12 cellular contexts compared by ENCODE assay signal in genomic region chr4:7759635-7760034, GRCh38.
A peak's percentile ranks its signal among the peaks of the same experiment; 100 is the strongest.
DNase-seq lines count a peak whose midpoint lies in the region; ATAC-seq and TF ChIP-seq lines count a peak whose summit lies in the region.
"Had no signal": no experiment of that assay in that cellular context is flagged by ENCODE, and none has a peak within 500 bp of the region (broad histone marks: within the 10 kb centered on the region; RNA-seq: fewer than 3 reads in every experiment).

No MANE protein-coding gene starts in this region.

- no peak overlapping the region for H4K8ac ChIP-seq in IMR-90 (ENCODE audit: low read depth in 2 of 2, low read length in 2 of 2)

- H2BK15ac ChIP-seq in IMR-90 (ENCODE audit: low read depth, low read length): no peak overlapping the region

- in situ Hi-C loops in IMR-90 (cut with MboI; ENCODE audit: low sequenced_read_pairs): loop anchor here (10.0 kb wide), 1 partner anchor 225 kb away; no protein-coding TSS in a partner anchor

- no peaks in the 10 kb centered on the region for H3K9me3 ChIP-seq in BLaER1 treated with 17β-estradiol and CSF1 and Interleukin-3, amounts not matched to agents 10 nM and 100 nM (replicated peaks in 1 of 11)
- H3K9me3 ChIP-seq in IMR-90 (ENCODE audit: control insufficient read depth, insufficient read depth, low read length): no peaks in the 10 kb centered on the region
- H3K9me3 ChIP-seq in lower lobe of right lung: no peaks in the 10 kb centered on the region
- H3K9me3 ChIP-seq: heart right ventricle, Peyer's patch had no signal

- H3K4me1 Mint-ChIP-seq in activated T-cell treated with anti-CD3 and anti-CD28 coated beads, Interleukin-2, amount 50 U/mL, for 72 hours (ENCODE audit: low read depth): no peaks in the 10 kb centered on the region

- no peak for TF ChIP-seq POLR2A in IMR-90 (IDR thresholded peaks at IDR 0.05; ENCODE audit: low read depth, low read length)

- no peak overlapping the region for H2AFZ ChIP-seq in IMR-90 (replicated peaks; ENCODE audit: low read length, poor library complexity)

- H3K27ac ChIP-seq in BLaER1 treated with 17β-estradiol and CSF1 and Interleukin-3, amounts not matched to agents 10 nM and 100 nM: no peak overlapping the region
- H3K27ac ChIP-seq in IMR-90 (ENCODE audit: insufficient read depth, low read length) (no peak overlapping the region), lower lobe of right lung (no peak overlapping the region)
- H3K27ac ChIP-seq: C4-2B, Peyer's patch had no signal

- peak overlapping the region; percentile 96 for H3K27ac Mint-ChIP-seq in activated T-cell treated with anti-CD3 and anti-CD28 coated beads, Interleukin-2, amount 50 U/mL, for 72 hours

- no peak for TF ChIP-seq CTCF in IMR-90 (conservative IDR thresholded peaks at IDR 0.05; ENCODE audit: low read depth, low read length)
- no peak for TF ChIP-seq CTCF in lower lobe of right lung (IDR thresholded peaks at IDR 0.05)

- H3K4me2 ChIP-seq in BLaER1 treated with 17β-estradiol and CSF1 and Interleukin-3, amounts not matched to agents 10 nM and 100 nM: peak overlapping the region; percentile 58 to 88 (median 72)
- no peak overlapping the region for H3K4me2 ChIP-seq in IMR-90 (ENCODE audit: low read depth, low read length)

- CTCF ChIA-PET in IMR-90 (lab: Yijun Ruan, JAX): no interaction called here

- no peak overlapping the region for H2BK5ac ChIP-seq in IMR-90 (ENCODE audit: low read depth, low read length, poor library complexity, severe bottlenecking)

- DNase-seq in IMR-90 (no peak), lower lobe of right lung (peak; percentile 45), NCI-H526 treated with DMSO at 0.1 percent for 48 hours (lab: John Stamatoyannopoulos, UW) (no peak)
- peak in 1 of 2 donors; percentile 18 for DNase-seq in activated T-cell treated with anti-CD3 and anti-CD28 coated beads, Interleukin-2, amount 50 U/mL, for 72 hours
- DNase-seq: heart right ventricle, Peyer's patch, trophoblast cell had no signal

- peak overlapping the region in 2 of 10 experiments; percentile 14 to 22; a peak in 2 of 20 replicates for H3K4me3 ChIP-seq in BLaER1 treated with 17β-estradiol and CSF1 and Interleukin-3, amounts not matched to agents 10 nM and 100 nM
- H3K4me3 ChIP-seq in IMR-90 (ENCODE audit: insufficient read depth, low read depth, low read length) (no peak overlapping the region), lower lobe of right lung (no peak overlapping the region)
- H3K4me3 ChIP-seq: heart right ventricle, Peyer's patch had no signal

- no peak overlapping the region for H2AK5ac ChIP-seq in IMR-90 (ENCODE audit: low read depth, low read length)

- H3K4me1 ChIP-seq in BLaER1 treated with 17β-estradiol and CSF1 and Interleukin-3, amounts not matched to agents 10 nM and 100 nM: peaks cover 31 to 68% (median 43%) of the 10 kb centered on the region in 10 experiments
- peaks cover 4% of the 10 kb centered on the region for H3K4me1 ChIP-seq in IMR-90 (ENCODE audit: control insufficient read depth, insufficient read depth, low read length)
- peaks cover 15% of the 10 kb centered on the region for H3K4me1 ChIP-seq in lower lobe of right lung

- no peak overlapping the region for H2BK20ac ChIP-seq in IMR-90 (ENCODE audit: low read depth, low read length)

- peaks cover 19 to 48% of the 10 kb centered on the region in 2 experiments; a peak in 2 of 4 replicates for H3K79me1 ChIP-seq in IMR-90 (ENCODE audit: low read depth in 1 of 2, low read length in 2 of 2)

- no peaks in the 10 kb centered on the region for H3K27me3 Mint-ChIP-seq in activated T-cell treated with anti-CD3 and anti-CD28 coated beads, Interleukin-2, amount 50 U/mL, for 72 hours (ENCODE audit: low read depth)

- peak overlapping the region; percentile 50 to 93 for H3K4me3 Mint-ChIP-seq in activated T-cell treated with anti-CD3 and anti-CD28 coated beads, Interleukin-2, amount 50 U/mL, for 72 hours

- peaks cover 0 to 37% (median 0%) of the 10 kb centered on the region in 11 experiments; a peak in 6 of 22 replicates for H4K20me1 ChIP-seq in BLaER1 treated with 17β-estradiol and CSF1 and Interleukin-3, amounts not matched to agents 10 nM and 100 nM
- peaks cover 50% of the 10 kb centered on the region for H4K20me1 ChIP-seq in IMR-90 (ENCODE audit: insufficient read depth, low read length)

- no TSS peak for BruUV-seq in IMR-90 (replicated peaks; lab: Mats Ljungman, UMichigan)

- no peak overlapping the region for H2BK120ac ChIP-seq in IMR-90 (ENCODE audit: low read depth, low read length)

- H3K9me1 ChIP-seq in IMR-90 (ENCODE audit: insufficient read depth, low read length): peaks cover 10% of the 10 kb centered on the region; the same call in 1 of the 2 replicates

- no peak overlapping the region for H4K5ac ChIP-seq in IMR-90 (ENCODE audit: low read depth, low read length)

- H3K36me3 Mint-ChIP-seq in activated T-cell treated with anti-CD3 and anti-CD28 coated beads, Interleukin-2, amount 50 U/mL, for 72 hours (ENCODE audit: insufficient read depth in 2 of 2): no peaks in the 10 kb centered on the region

- peaks cover 0 to 16% (median 0%) of the 10 kb centered on the region in 11 experiments; a peak in 3 of 22 replicates for H3K27me3 ChIP-seq in BLaER1 treated with 17β-estradiol and CSF1 and Interleukin-3, amounts not matched to agents 10 nM and 100 nM
- H3K27me3 ChIP-seq in IMR-90 (ENCODE audit: control insufficient read depth, insufficient read depth, low read length): no peaks in the 10 kb centered on the region
- H3K27me3 ChIP-seq in lower lobe of right lung (ENCODE audit: low read depth): no peaks in the 10 kb centered on the region
- H3K27me3 ChIP-seq: heart right ventricle, Peyer's patch had no signal

- POLR2A ChIA-PET in IMR-90 (lab: Charles Lee; ENCODE audit: unreplicated experiment): no interaction called here

- intact Hi-C loops in IMR-90 (cut with micrococcal nuclease) (no loop called here), lower lobe of right lung (cut with DNase I) (loop anchor here (5.0 kb wide), 1 partner anchor 43 kb away; no protein-coding TSS in a partner anchor)

- no peak overlapping the region for H4K91ac ChIP-seq in IMR-90 (ENCODE audit: insufficient read depth, low read depth, low read length)

- TF ChIP-seq RAD21 in IMR-90 (IDR thresholded peaks at IDR 0.05; ENCODE audit: low read length): no peak

- peak overlapping the region in 3 of 11 experiments; percentile 20 to 37 (median 34); a peak in 2 of 22 replicates for H3K9ac ChIP-seq in BLaER1 treated with 17β-estradiol and CSF1 and Interleukin-3, amounts not matched to agents 10 nM and 100 nM
- no peak overlapping the region for H3K9ac ChIP-seq in IMR-90 (ENCODE audit: low read depth, low read length)

- no peak for ATAC-seq in IMR-90 (ENCODE audit: low read depth)
- peak in 1 of 2 donors; percentile 27 for ATAC-seq in activated T-cell treated with anti-CD3 and anti-CD28 coated beads, Interleukin-2, amount 50 U/mL, for 72 hours (replicated peaks in 1 of 2)
- no peak for ATAC-seq in lower lobe of right lung
- no peak for ATAC-seq in GM18867 (IDR thresholded peaks at IDR 0.05; ENCODE audit: unreplicated experiment)
- ATAC-seq in GM19395 (IDR thresholded peaks at IDR 0.05; ENCODE audit: unreplicated experiment): no peak
- no peak for ATAC-seq in GM18519 (IDR thresholded peaks at IDR 0.05; ENCODE audit: low FRiP score, unreplicated experiment)
- ATAC-seq: heart right ventricle had no signal

- dilution Hi-C loops in IMR-90 (cut with HindIII; ENCODE audit: low sequenced_read_pairs, unreplicated experiment): no loop called here

- 86% methylated on average over 3 of the region's 7 CpGs; no CpG with 5 or more reads in 1 of the 2 experiments for WGBS in IMR-90 (ENCODE audit: extremely low coverage in 2 of 2, insufficient read length in 1 of 2), 2 experiments

- H3K18ac ChIP-seq in IMR-90 (ENCODE audit: low read depth, low read length): no peak overlapping the region

- H3K56ac ChIP-seq in IMR-90 (ENCODE audit: extremely low read depth, insufficient read depth, low read length): no peak overlapping the region

- peaks cover 0 to 16% (median 0%) of the 10 kb centered on the region in 11 experiments; a peak in 2 of 22 replicates for H3K36me3 ChIP-seq in BLaER1 treated with 17β-estradiol and CSF1 and Interleukin-3, amounts not matched to agents 10 nM and 100 nM
- H3K36me3 ChIP-seq in IMR-90 (ENCODE audit: control insufficient read depth, insufficient read depth, low read length) (peaks cover 64% of the 10 kb centered on the region), lower lobe of right lung (peaks cover 29% of the 10 kb centered on the region)

- H2AK9ac ChIP-seq in IMR-90 (replicated peaks; ENCODE audit: low read depth, low read length, poor library complexity): peak overlapping the region; percentile 21

- H3K4ac ChIP-seq in IMR-90 (ENCODE audit: low read depth, low read length): no peak overlapping the region

- H3K14ac ChIP-seq in IMR-90 (replicated peaks; ENCODE audit: low read depth, low read length): no peak overlapping the region

- no peaks in the 10 kb centered on the region for H3K9me3 Mint-ChIP-seq in activated T-cell treated with anti-CD3 and anti-CD28 coated beads, Interleukin-2, amount 50 U/mL, for 72 hours

- H3K23ac ChIP-seq in IMR-90 (ENCODE audit: low read depth, low read length): no peak overlapping the region

TF ChIP-seq in IMR-90, 13 proteins besides CTCF, POLR2A, EP300 and RAD21:
- TF ChIP-seq MXI1 (IDR thresholded peaks at IDR 0.05; ENCODE audit: borderline replicate concordance, low read depth, low read length) (no peak), RCOR1 (IDR thresholded peaks at IDR 0.05; ENCODE audit: insufficient replicate concordance, low read length) (no peak), MAZ (IDR thresholded peaks at IDR 0.05; ENCODE audit: borderline replicate concordance, low read depth, low read length) (no peak), SMC3 (IDR thresholded peaks at IDR 0.05; ENCODE audit: low read depth, low read length) (no peak), BHLHE40 (IDR thresholded peaks at IDR 0.05; ENCODE audit: low read depth, low read length) (no peak), ELK1 (IDR thresholded peaks at IDR 0.05; ENCODE audit: borderline replicate concordance, low read depth, low read length) (no peak)
